In genomic region chr2:121144111-121144510, GRCh38 we compare ENCODE assay signal across 27 cellular contexts.
"Had no signal": no experiment of that assay in that cellular context is flagged by ENCODE, and none has a peak within 500 bp of the region (broad histone marks: within the 10 kb centered on the region; RNA-seq: fewer than 3 reads in every experiment).

No MANE protein-coding gene starts in this region.

- H3K9me3 ChIP-seq: colonic mucosa had no signal

- H3K4me1 ChIP-seq: colonic mucosa had no signal

- H3K27ac Mint-ChIP-seq: activated CD4-positive, alpha-beta T cell treated with anti-CD3 and anti-CD28 coated beads for 36 hours; activated CD4-positive, alpha-beta T cell treated with anti-CD3 and anti-CD28 coated beads, Interleukin-2, amount 10 ng/mL, durations not matched to agents 24 days and 14 days; activated CD8-positive, alpha-beta T cell treated with anti-CD3 and anti-CD28 coated beads for 36 hours; activated naive CD8-positive, alpha-beta T cell; activated T-helper 17 cell treated with anti-CD3 and anti-CD28 coated beads, Interleukin-2, amount 50 U/mL, for 72 hours; endodermal cell had no signal

- H3K4me3 Mint-ChIP-seq: activated CD4-positive, alpha-beta T cell treated with anti-CD3 and anti-CD28 coated beads for 36 hours; activated CD4-positive, alpha-beta T cell treated with anti-CD3 and anti-CD28 coated beads, Interleukin-2, amount 10 ng/mL, durations not matched to agents 24 days and 14 days; activated CD8-positive, alpha-beta T cell treated with anti-CD3 and anti-CD28 coated beads for 36 hours; activated naive CD8-positive, alpha-beta T cell; activated T-cell treated with anti-CD3 and anti-CD28 coated beads, Interleukin-2, amount 50 U/mL, for 4 hours; activated T-helper 17 cell treated with anti-CD3 and anti-CD28 coated beads, Interleukin-2, amount 50 U/mL, for 72 hours; endodermal cell had no signal

- DNase-seq: activated CD4-positive, alpha-beta T cell treated with anti-CD3 and anti-CD28 coated beads for 36 hours; activated CD4-positive, alpha-beta T cell treated with anti-CD3 and anti-CD28 coated beads, Interleukin-2, amount 10 ng/mL, durations not matched to agents 24 days and 14 days; activated CD4-positive, alpha-beta T cell treated with anti-CD3 and anti-CD28 coated beads, Interleukin-2, amount 50 U/mL, for 4 hours; activated CD4-positive, CD25-positive, alpha-beta regulatory T cell; activated CD4-positive, CD25-positive, alpha-beta regulatory T cell treated with anti-CD3 and anti-CD28 coated beads, Interleukin-2, amount 50 U/mL, for 72 hours; activated CD8-positive, alpha-beta memory T cell treated with anti-CD3 and anti-CD28 coated beads for 24 hours; activated CD8-positive, alpha-beta T cell treated with anti-CD3 and anti-CD28 coated beads for 36 hours; activated effector memory CD4-positive, alpha-beta T cell treated with Interleukin-2 at 50 U/mL for 16 hours; activated gamma-delta T cell treated with Interleukin-2 at 50 U/mL for 16 hours; activated naive CD4-positive, alpha-beta T cell treated with anti-CD3 and anti-CD28 coated beads, Interleukin-2, amount 50 U/mL, for 16 hours; activated naive CD4-positive, alpha-beta T cell treated with Interleukin-2 at 50 U/mL for 16 hours; activated T-cell treated with anti-CD3 and anti-CD28 coated beads, Interleukin-2, amount 50 U/mL, for 4 hours; amniotic stem cell; anterior cingulate cortex; brain microvascular endothelial cell; central memory CD4-positive, alpha-beta T cell; cerebellar nuclear complex; colonic mucosa; effector memory CD4-positive, alpha-beta T cell; endodermal cell; foreskin fibroblast; head of caudate nucleus; T-helper 2 cell had no signal

- H3K27me3 ChIP-seq: brain microvascular endothelial cell, colonic mucosa had no signal

- FAIRE-seq: astrocyte, frontal cortex had no signal

- H3K4me3 ChIP-seq: colonic mucosa had no signal

- H3K9me3 Mint-ChIP-seq: activated CD4-positive, alpha-beta T cell treated with anti-CD3 and anti-CD28 coated beads, Interleukin-2, amount 10 ng/mL, durations not matched to agents 24 days and 14 days; activated T-cell treated with anti-CD3 and anti-CD28 coated beads, Interleukin-2, amount 50 U/mL, for 4 hours; activated T-helper 17 cell treated with anti-CD3 and anti-CD28 coated beads, Interleukin-2, amount 50 U/mL, for 72 hours; endodermal cell had no signal

- H3K36me3 Mint-ChIP-seq: activated naive CD8-positive, alpha-beta T cell had no signal

- H3K36me3 ChIP-seq: brain microvascular endothelial cell, colonic mucosa had no signal

- H3K4me1 Mint-ChIP-seq: activated CD4-positive, alpha-beta T cell treated with anti-CD3 and anti-CD28 coated beads for 36 hours; activated CD4-positive, alpha-beta T cell treated with anti-CD3 and anti-CD28 coated beads, Interleukin-2, amount 10 ng/mL, durations not matched to agents 24 days and 14 days; activated T-helper 17 cell treated with anti-CD3 and anti-CD28 coated beads, Interleukin-2, amount 50 U/mL, for 72 hours had no signal

- H3K27me3 Mint-ChIP-seq: activated naive CD8-positive, alpha-beta T cell had no signal
